ENCODE assay signal across 1 cellular context in genomic region chr1:10032287-10032589, GRCh38.
A peak's percentile ranks its signal among the peaks of the same experiment; 100 is the strongest.
TF ChIP-seq lines count a peak whose summit lies in the region.

No MANE protein-coding gene starts in this region.

TF ChIP-seq in HepG2, 621 proteins besides CTCF, POLR2A, EP300 and RAD21 (continued from another document and continues in another):
- TF ChIP-seq, protein P1, sequence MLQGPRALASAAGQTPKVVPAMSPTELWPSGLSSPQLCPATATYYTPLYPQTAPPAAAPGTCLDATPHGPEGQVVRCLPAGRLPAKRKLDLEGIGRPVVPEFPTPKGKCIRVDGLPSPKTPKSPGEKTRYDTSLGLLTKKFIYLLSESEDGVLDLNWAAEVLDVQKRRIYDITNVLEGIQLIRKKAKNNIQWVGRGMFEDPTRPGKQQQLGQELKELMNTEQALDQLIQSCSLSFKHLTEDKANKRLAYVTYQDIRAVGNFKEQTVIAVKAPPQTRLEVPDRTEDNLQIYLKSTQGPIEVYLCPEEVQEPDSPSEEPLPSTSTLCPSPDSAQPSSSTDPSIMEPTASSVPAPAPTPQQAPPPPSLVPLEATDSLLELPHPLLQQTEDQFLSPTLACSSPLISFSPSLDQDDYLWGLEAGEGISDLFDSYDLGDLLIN (CRISPR knock-in tag; IDR thresholded peaks at IDR 0.05; ENCODE audit: borderline replicate concordance): no peak
- TF ChIP-seq KLF12 (CRISPR knock-in tag; IDR thresholded peaks at IDR 0.05; ENCODE audit: borderline replicate concordance) (0 out of 2 replicates have a peak, but pooled peaks have one; percentile 0), HCFC1 (IDR thresholded peaks at IDR 0.05; ENCODE audit: low read depth, low read length) (no peak), SNRNP70 (IDR thresholded peaks at IDR 0.05; ENCODE audit: low read depth, low read length) (no peak), ZNF510 (CRISPR knock-in tag; IDR thresholded peaks at IDR 0.05; ENCODE audit: low read depth) (0 out of 2 replicates have a peak, but pooled peaks have one; percentile 44), E2F5 (CRISPR knock-in tag; conservative IDR thresholded peaks at IDR 0.05) (no peak), MXI1 (IDR thresholded peaks at IDR 0.05; ENCODE audit: borderline replicate concordance, low read depth, low read length) (no peak), THAP11 (CRISPR knock-in tag; IDR thresholded peaks at IDR 0.05) (no peak), ZSCAN30 (CRISPR knock-in tag; IDR thresholded peaks at IDR 0.05) (no peak), ZFP36L1 (CRISPR knock-in tag; IDR thresholded peaks at IDR 0.05) (no peak), RAD51 (IDR thresholded peaks at IDR 0.05; ENCODE audit: borderline replicate concordance) (no peak), ZNF749 (CRISPR knock-in tag; IDR thresholded peaks at IDR 0.05; ENCODE audit: borderline replicate concordance) (no peak), MYNN (CRISPR knock-in tag; IDR thresholded peaks at IDR 0.05; ENCODE audit: low read depth) (no peak), IKZF4 (CRISPR knock-in tag; IDR thresholded peaks at IDR 0.05; ENCODE audit: borderline replicate concordance, low read depth, not compliant biosample characterization) (no peak), JARID2 (CRISPR knock-in tag; IDR thresholded peaks at IDR 0.05; ENCODE audit: insufficient replicate concordance) (no peak), NCOA2 (CRISPR knock-in tag; IDR thresholded peaks at IDR 0.05) (no peak), NR2F2 (IDR thresholded peaks at IDR 0.05; ENCODE audit: borderline replicate concordance, low read depth) (no peak), NFATC3 (CRISPR knock-in tag; IDR thresholded peaks at IDR 0.05) (no peak), GLMP (CRISPR knock-in tag; IDR thresholded peaks at IDR 0.05; ENCODE audit: borderline replicate concordance) (no peak), KIAA2018 (CRISPR knock-in tag; IDR thresholded peaks at IDR 0.05; ENCODE audit: borderline replicate concordance) (no peak)
- TF ChIP-seq, protein P2, sequence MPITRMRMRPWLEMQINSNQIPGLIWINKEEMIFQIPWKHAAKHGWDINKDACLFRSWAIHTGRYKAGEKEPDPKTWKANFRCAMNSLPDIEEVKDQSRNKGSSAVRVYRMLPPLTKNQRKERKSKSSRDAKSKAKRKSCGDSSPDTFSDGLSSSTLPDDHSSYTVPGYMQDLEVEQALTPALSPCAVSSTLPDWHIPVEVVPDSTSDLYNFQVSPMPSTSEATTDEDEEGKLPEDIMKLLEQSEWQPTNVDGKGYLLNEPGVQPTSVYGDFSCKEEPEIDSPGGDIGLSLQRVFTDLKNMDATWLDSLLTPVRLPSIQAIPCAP (CRISPR knock-in tag; IDR thresholded peaks at IDR 0.05; ENCODE audit: low read depth): no peak
- TF ChIP-seq, protein P3, sequence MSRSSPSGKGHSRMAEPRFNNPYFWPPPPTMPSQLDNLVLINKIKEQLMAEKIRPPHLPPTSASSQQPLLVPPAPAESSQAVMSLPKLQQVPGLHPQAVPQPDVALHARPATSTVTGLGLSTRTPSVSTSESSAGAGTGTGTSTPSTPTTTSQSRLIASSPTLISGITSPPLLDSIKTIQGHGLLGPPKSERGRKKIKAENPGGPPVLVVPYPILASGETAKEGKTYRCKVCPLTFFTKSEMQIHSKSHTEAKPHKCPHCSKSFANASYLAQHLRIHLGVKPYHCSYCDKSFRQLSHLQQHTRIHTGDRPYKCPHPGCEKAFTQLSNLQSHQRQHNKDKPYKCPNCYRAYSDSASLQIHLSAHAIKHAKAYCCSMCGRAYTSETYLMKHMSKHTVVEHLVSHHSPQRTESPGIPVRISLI (CRISPR knock-in tag; IDR thresholded peaks at IDR 0.05; ENCODE audit: borderline replicate concordance): peak; percentile 62; the same call in 1 of the 2 replicates
- TF ChIP-seq, protein P4, sequence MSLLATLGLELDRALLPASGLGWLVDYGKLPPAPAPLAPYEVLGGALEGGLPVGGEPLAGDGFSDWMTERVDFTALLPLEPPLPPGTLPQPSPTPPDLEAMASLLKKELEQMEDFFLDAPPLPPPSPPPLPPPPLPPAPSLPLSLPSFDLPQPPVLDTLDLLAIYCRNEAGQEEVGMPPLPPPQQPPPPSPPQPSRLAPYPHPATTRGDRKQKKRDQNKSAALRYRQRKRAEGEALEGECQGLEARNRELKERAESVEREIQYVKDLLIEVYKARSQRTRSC (CRISPR knock-in tag; IDR thresholded peaks at IDR 0.05; ENCODE audit: low read depth): no peak
- TF ChIP-seq, protein P5, sequence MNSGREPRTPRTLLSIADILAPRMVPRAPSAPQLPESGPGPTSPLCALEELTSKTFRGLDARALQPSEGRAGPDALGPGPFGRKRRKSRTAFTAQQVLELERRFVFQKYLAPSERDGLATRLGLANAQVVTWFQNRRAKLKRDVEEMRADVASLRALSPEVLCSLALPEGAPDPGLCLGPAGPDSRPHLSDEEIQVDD (CRISPR knock-in tag; IDR thresholded peaks at IDR 0.05; ENCODE audit: borderline replicate concordance): no peak
- TF ChIP-seq, protein P6, sequence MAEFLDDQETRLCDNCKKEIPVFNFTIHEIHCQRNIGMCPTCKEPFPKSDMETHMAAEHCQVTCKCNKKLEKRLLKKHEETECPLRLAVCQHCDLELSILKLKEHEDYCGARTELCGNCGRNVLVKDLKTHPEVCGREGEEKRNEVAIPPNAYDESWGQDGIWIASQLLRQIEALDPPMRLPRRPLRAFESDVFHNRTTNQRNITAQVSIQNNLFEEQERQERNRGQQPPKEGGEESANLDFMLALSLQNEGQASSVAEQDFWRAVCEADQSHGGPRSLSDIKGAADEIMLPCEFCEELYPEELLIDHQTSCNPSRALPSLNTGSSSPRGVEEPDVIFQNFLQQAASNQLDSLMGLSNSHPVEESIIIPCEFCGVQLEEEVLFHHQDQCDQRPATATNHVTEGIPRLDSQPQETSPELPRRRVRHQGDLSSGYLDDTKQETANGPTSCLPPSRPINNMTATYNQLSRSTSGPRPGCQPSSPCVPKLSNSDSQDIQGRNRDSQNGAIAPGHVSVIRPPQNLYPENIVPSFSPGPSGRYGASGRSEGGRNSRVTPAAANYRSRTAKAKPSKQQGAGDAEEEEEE (CRISPR knock-in tag; IDR thresholded peaks at IDR 0.05; ENCODE audit: borderline replicate concordance): no peak
- TF ChIP-seq, protein P7, sequence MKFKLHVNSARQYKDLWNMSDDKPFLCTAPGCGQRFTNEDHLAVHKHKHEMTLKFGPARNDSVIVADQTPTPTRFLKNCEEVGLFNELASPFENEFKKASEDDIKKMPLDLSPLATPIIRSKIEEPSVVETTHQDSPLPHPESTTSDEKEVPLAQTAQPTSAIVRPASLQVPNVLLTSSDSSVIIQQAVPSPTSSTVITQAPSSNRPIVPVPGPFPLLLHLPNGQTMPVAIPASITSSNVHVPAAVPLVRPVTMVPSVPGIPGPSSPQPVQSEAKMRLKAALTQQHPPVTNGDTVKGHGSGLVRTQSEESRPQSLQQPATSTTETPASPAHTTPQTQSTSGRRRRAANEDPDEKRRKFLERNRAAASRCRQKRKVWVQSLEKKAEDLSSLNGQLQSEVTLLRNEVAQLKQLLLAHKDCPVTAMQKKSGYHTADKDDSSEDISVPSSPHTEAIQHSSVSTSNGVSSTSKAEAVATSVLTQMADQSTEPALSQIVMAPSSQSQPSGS (CRISPR knock-in tag; IDR thresholded peaks at IDR 0.05): no peak
- TF ChIP-seq, protein P8, sequence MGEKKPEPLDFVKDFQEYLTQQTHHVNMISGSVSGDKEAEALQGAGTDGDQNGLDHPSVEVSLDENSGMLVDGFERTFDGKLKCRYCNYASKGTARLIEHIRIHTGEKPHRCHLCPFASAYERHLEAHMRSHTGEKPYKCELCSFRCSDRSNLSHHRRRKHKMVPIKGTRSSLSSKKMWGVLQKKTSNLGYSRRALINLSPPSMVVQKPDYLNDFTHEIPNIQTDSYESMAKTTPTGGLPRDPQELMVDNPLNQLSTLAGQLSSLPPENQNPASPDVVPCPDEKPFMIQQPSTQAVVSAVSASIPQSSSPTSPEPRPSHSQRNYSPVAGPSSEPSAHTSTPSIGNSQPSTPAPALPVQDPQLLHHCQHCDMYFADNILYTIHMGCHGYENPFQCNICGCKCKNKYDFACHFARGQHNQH (CRISPR knock-in tag; IDR thresholded peaks at IDR 0.05): no peak
